ENCODE assay signal across 10 cellular contexts in genomic region chr6:127458817-127459216, GRCh38.
DNase-seq lines count a peak whose midpoint lies in the region; TF ChIP-seq lines count a peak whose summit lies in the region.
"Had no signal": no experiment of that assay in that cellular context is flagged by ENCODE, and none has a peak within 500 bp of the region (broad histone marks: within the 10 kb centered on the region; RNA-seq: fewer than 3 reads in every experiment).

No MANE protein-coding gene starts in this region.

- peak overlapping the region; percentile 66 to 92 (median 80) for H3K4me3 Mint-ChIP-seq in nephron

- H3K4me1 Mint-ChIP-seq in nephron, result peaks cover 57% of the 10 kb centered on the region

- no peaks in the 10 kb centered on the region for H3K27me3 Mint-ChIP-seq in nephron (ENCODE audit: low read depth)

- POLR2A ChIA-PET in AG04449 (lab: Yijun Ruan, JAX), result no interaction called here

- TF ChIP-seq CTCF in AG04449 (IDR thresholded peaks at IDR 0.05; ENCODE audit: insufficient read depth, low read length, missing control alignments) (no peak), fibroblast of mammary gland (conservative IDR thresholded peaks at IDR 0.05; ENCODE audit: control insufficient read depth, insufficient read depth, low read depth, low read length) (no peak), nephron (IDR thresholded peaks at IDR 0.05; ENCODE audit: unreplicated experiment in 3 of 3) (no peak)

- H3K4me3 ChIP-seq in AG04449 (ENCODE audit: low read depth, low read length) (peak overlapping the region; percentile 9), fibroblast of mammary gland (ENCODE audit: control insufficient read depth, low read depth, low read length) (peak overlapping the region; percentile 28)

- CTCF ChIA-PET in AG04449 (lab: Yijun Ruan, JAX), result interaction anchor here (0.9 to 3.1 kb wide), 4 partner anchors 56 to 157 kb away, joined by 3 to 17 read pairs (median 12); no protein-coding TSS in a partner anchor

- H3K27ac Mint-ChIP-seq in nephron, result peak overlapping the region; percentile 94 to 97 (median 94)

- H3K36me3 Mint-ChIP-seq in nephron (ENCODE audit: low read depth), result no peaks in the 10 kb centered on the region
- H3K36me3 Mint-ChIP-seq: CD14-positive monocyte had no signal

- H3K9me3 Mint-ChIP-seq in nephron, result no peaks in the 10 kb centered on the region
- H3K9me3 Mint-ChIP-seq: CD14-positive monocyte had no signal

- DNase-seq in AG04449 (ENCODE audit: low read depth, low spot score), result no peak
- peak; percentile 54 for DNase-seq in NCI-H2227 treated with DMSO at 0.1 percent for 48 hours (lab: John Stamatoyannopoulos, UW)
- DNase-seq in fibroblast of mammary gland (ENCODE audit: low read depth), result peak; percentile 83
- no peak for DNase-seq in NCI-H1092 (lab: John Stamatoyannopoulos, UW)
- no peak for DNase-seq in NCI-H2196 (lab: John Stamatoyannopoulos, UW; ENCODE audit: unreplicated experiment)
- DNase-seq in activated CD4-positive, alpha-beta T cell treated with anti-CD3 and anti-CD28 coated beads for 1 hour, result no peak
- DNase-seq in UCSD-AML1 (lab: John Stamatoyannopoulos, UW; ENCODE audit: unreplicated experiment), result no peak
- DNase-seq: activated T-cell treated with anti-CD3 and anti-CD28 coated beads for 4 hours had no signal

Comparison
In these comparisons a context has a peak if more than half of its experiments do, and no peak if none do; other contexts are left out.
1. DNase-seq: peak in NCI-H2227 treated with DMSO at 0.1 percent for 48 hours (single experiment) and fibroblast of mammary gland (single experiment); none in AG04449 (single experiment), NCI-H1092 (single experiment), NCI-H2196 (single experiment), activated CD4-positive, alpha-beta T cell treated with anti-CD3 and anti-CD28 coated beads for 1 hour (single experiment) and UCSD-AML1 (single experiment).